In the genomic region with DNA sequence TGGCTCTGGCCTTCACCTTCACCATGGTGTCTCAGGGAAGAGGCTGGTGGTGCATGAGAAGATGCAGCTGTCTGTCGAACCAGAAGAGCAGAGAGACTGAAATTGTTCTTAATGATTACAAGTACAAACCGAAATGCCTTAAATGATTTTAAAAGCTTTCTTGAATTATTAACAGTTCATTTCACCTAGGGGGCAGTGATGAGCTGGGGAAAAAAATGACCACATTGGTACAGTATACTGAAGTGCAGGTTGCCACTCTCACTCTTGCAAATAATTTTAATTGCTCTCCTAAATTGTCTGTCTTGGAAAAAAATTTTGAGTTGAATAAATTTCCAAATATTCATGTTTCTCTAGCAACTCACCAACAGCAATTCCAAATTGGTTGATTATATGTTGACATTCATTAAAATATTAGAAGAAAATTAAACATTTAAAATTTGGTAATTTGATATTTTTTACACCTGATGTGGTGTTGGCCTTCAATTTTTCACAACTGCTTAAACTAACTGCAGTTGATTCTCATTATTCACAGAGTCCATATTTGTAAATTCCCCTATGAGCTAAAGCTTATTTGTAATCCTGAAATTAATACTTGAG, we compare ENCODE assay signal across 13 cellular contexts.
DNase-seq lines count a peak whose midpoint lies in the region; ATAC-seq and TF ChIP-seq lines count a peak whose summit lies in the region.
"Had no signal": no experiment of that assay in that cellular context is flagged by ENCODE, and none has a peak within 500 bp of the region (broad histone marks: within the 10 kb centered on the region; RNA-seq: fewer than 3 reads in every experiment).

No MANE protein-coding gene starts in this region.

- no peak for TF ChIP-seq EP300 in Ishikawa (IDR thresholded peaks at IDR 0.05; ENCODE audit: borderline replicate concordance)

- H3K4me3 ChIP-seq in GM12875 (ENCODE audit: low read depth, low read length) (no peak overlapping the region), mesendoderm (ENCODE audit: low read length) (no peak overlapping the region)

- no peak overlapping the region for H2BK15ac ChIP-seq in mesendoderm (replicated peaks; ENCODE audit: low read depth)

- H2AK5ac ChIP-seq in mesendoderm (ENCODE audit: low read length), result no peak overlapping the region

- no peak overlapping the region for H3K18ac ChIP-seq in mesendoderm (ENCODE audit: low read length)

- H3K4me1 ChIP-seq in mesendoderm (ENCODE audit: control insufficient read depth, low read depth, low read length), result no peaks in the 10 kb centered on the region

- H3K79me2 ChIP-seq in mesendoderm (ENCODE audit: control insufficient read depth, insufficient read depth, low read length), result no peaks in the 10 kb centered on the region

- H2BK120ac ChIP-seq in mesendoderm (ENCODE audit: low read depth, low read length), result no peak overlapping the region

- DNase-seq in UCSD-AML1 (lab: John Stamatoyannopoulos, UW; ENCODE audit: unreplicated experiment), result peak; percentile 4
- DNase-seq in mesendoderm, result peak; percentile 54
- DNase-seq: activated naive CD4-positive, alpha-beta T cell treated with Interleukin-2 at 50 U/mL for 16 hours; NCI-H1105; stimulated activated CD4-positive, alpha-beta T cell treated with anti-CD3 and anti-CD28 coated beads, Interleukin-15, amount 100 ng/mL, for 24 hours; T-helper 2 cell had no signal

- peak; percentile 49 for TF ChIP-seq RAD21 in Ishikawa (IDR thresholded peaks at IDR 0.05; ENCODE audit: low read depth)

- H3K27me3 ChIP-seq in mesendoderm (ENCODE audit: insufficient read depth, low read length, poor library complexity), result no peaks in the 10 kb centered on the region

- WGBS in mesendoderm (ENCODE audit: extremely low coverage, insufficient coverage, low lambda C conversion rate), result no CpG with 5 or more reads among the region's 2 CpGs

- no peaks in the 10 kb centered on the region for H3K79me1 ChIP-seq in mesendoderm (ENCODE audit: low read length)

- H3K4ac ChIP-seq in mesendoderm (ENCODE audit: low read depth, low read length), result no peak overlapping the region

- TF ChIP-seq CTCF in GM12875 (IDR thresholded peaks at IDR 0.05; ENCODE audit: borderline replicate concordance, insufficient read depth, low read depth, low read length), result peak; percentile 38; the same call in 1 of the 2 replicates

- no peak overlapping the region for H4K8ac ChIP-seq in mesendoderm (ENCODE audit: low read depth, low read length)

- H3K23ac ChIP-seq in mesendoderm (ENCODE audit: low read length), result no peak overlapping the region

- no peak overlapping the region for H3K9ac ChIP-seq in mesendoderm (ENCODE audit: low read length)

- ATAC-seq in GM18511 (IDR thresholded peaks at IDR 0.05; ENCODE audit: unreplicated experiment), result no peak
- ATAC-seq in GM19328 (IDR thresholded peaks at IDR 0.05; ENCODE audit: unreplicated experiment), result no peak
- no peak for ATAC-seq in HG03280 (IDR thresholded peaks at IDR 0.05; ENCODE audit: unreplicated experiment)
- ATAC-seq in HG03565 (IDR thresholded peaks at IDR 0.05; ENCODE audit: unreplicated experiment), result no peak

- no peaks in the 10 kb centered on the region for H3K36me3 ChIP-seq in mesendoderm (ENCODE audit: control insufficient read depth, insufficient read depth, low read length)

- no peak overlapping the region for H4K5ac ChIP-seq in mesendoderm (ENCODE audit: low read length)

- no peak overlapping the region for H3K27ac ChIP-seq in mesendoderm (ENCODE audit: low read depth, low read length)
- H3K27ac ChIP-seq: epithelial cell of prostate had no signal

- H3K56ac ChIP-seq in mesendoderm (ENCODE audit: low read length), result no peak overlapping the region

- H3K4me2 ChIP-seq in mesendoderm (ENCODE audit: low read length), result no peak overlapping the region

- H2BK5ac ChIP-seq in mesendoderm (ENCODE audit: low read length), result no peak overlapping the region

TF ChIP-seq in Ishikawa, 13 proteins besides CTCF, POLR2A, EP300 and RAD21:
- TF ChIP-seq USF1 (IDR thresholded peaks at IDR 0.05), result no peak
- TF ChIP-seq ZBTB7A (IDR thresholded peaks at IDR 0.05; ENCODE audit: low read depth), result no peak
- no peak for TF ChIP-seq FOXM1 (IDR thresholded peaks at IDR 0.05; ENCODE audit: borderline replicate concordance, low read depth)
- TF ChIP-seq, protein P1, sequence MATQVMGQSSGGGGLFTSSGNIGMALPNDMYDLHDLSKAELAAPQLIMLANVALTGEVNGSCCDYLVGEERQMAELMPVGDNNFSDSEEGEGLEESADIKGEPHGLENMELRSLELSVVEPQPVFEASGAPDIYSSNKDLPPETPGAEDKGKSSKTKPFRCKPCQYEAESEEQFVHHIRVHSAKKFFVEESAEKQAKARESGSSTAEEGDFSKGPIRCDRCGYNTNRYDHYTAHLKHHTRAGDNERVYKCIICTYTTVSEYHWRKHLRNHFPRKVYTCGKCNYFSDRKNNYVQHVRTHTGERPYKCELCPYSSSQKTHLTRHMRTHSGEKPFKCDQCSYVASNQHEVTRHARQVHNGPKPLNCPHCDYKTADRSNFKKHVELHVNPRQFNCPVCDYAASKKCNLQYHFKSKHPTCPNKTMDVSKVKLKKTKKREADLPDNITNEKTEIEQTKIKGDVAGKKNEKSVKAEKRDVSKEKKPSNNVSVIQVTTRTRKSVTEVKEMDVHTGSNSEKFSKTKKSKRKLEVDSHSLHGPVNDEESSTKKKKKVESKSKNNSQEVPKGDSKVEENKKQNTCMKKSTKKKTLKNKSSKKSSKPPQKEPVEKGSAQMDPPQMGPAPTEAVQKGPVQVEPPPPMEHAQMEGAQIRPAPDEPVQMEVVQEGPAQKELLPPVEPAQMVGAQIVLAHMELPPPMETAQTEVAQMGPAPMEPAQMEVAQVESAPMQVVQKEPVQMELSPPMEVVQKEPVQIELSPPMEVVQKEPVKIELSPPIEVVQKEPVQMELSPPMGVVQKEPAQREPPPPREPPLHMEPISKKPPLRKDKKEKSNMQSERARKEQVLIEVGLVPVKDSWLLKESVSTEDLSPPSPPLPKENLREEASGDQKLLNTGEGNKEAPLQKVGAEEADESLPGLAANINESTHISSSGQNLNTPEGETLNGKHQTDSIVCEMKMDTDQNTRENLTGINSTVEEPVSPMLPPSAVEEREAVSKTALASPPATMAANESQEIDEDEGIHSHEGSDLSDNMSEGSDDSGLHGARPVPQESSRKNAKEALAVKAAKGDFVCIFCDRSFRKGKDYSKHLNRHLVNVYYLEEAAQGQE (IDR thresholded peaks at IDR 0.05; ENCODE audit: low read depth), result no peak
- TF ChIP-seq MAX (IDR thresholded peaks at IDR 0.05), result no peak
- TF ChIP-seq CREB1 (IDR thresholded peaks at IDR 0.05; ENCODE audit: low read depth), result no peak
- no peak for TF ChIP-seq EGR1 (IDR thresholded peaks at IDR 0.05)
- TF ChIP-seq YY1 (IDR thresholded peaks at IDR 0.05; ENCODE audit: low read depth), result no peak
- no peak for TF ChIP-seq NFIC (IDR thresholded peaks at IDR 0.05)
- no peak for TF ChIP-seq TCF12 (IDR thresholded peaks at IDR 0.05; ENCODE audit: low read depth)
- TF ChIP-seq TEAD4 (IDR thresholded peaks at IDR 0.05), result no peak
- TF ChIP-seq CEBPB (IDR thresholded peaks at IDR 0.05), result no peak
- no peak for TF ChIP-seq TAF1 (IDR thresholded peaks at IDR 0.05; ENCODE audit: low read depth)
